Comparison of ENCODE assay signal across 13 cellular contexts in the genomic region with DNA sequence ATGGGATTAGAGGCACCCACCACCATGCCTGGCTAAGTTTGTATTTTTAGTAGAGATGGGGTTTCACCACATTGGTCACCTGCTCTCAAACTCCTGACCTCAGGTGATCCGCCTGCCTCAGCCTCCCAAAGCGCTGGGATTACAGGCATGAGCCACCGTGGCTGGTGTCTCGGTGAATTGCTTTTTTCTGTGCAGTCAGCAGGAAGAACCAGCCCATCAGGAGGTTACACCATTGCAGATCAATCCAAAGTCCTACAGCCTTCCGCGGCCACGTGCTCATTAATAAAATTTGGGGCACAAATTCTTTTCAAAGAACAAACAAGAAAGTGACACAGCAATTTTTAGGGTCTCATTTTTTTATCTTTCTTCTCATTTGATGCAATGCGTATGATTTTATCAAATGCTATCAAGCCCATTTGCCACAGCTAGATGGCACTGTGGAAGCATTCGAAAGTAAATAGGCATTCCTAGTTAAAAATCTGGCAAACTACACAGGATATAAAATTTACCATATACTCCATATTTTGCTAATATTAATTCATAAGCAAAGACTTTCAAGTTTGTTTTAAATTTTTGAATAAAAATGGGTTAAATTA. TPM values are rescaled to one million over a fixed set of nuclear protein-coding genes. Genes with fewer than 3 reads are reported as not detected.
A peak's percentile ranks its signal among the peaks of the same experiment; 100 is the strongest.
DNase-seq lines count a peak whose midpoint lies in the region; ATAC-seq, FAIRE-seq and TF ChIP-seq lines count a peak whose summit lies in the region.
"Had no signal": no experiment of that assay in that cellular context is flagged by ENCODE, and none has a peak within 500 bp of the region (broad histone marks: within the 10 kb centered on the region; RNA-seq: fewer than 3 reads in every experiment).

No MANE protein-coding gene starts in this region.

- CTCF ChIA-PET in CD4-positive, alpha-beta T cell (lab: Charles Lee): no interaction called here

- no peak overlapping the region for H3K4me3 Mint-ChIP-seq in astrocyte (ENCODE audit: unreplicated experiment)
- H3K4me3 Mint-ChIP-seq in CD4-positive, alpha-beta T cell: no peak overlapping the region
- H3K4me3 Mint-ChIP-seq: stimulated activated memory B cell treated with anti-CD40 and anti-IgM and Interleukin-4, amounts not matched to agents 10 μg/mL and 1 μg/mL and 100 μg/mL, for 72 hours had no signal

- H3K4me2 ChIP-seq in astrocyte (ENCODE audit: low read length) (no peak overlapping the region), osteoblast (ENCODE audit: insufficient read depth, low read length) (no peak overlapping the region)
- H3K4me2 ChIP-seq: BLaER1 treated with 17β-estradiol and CSF1 and Interleukin-3, amounts not matched to agents 10 nM and 100 nM had no signal

- H3K4me1 Mint-ChIP-seq in astrocyte (ENCODE audit: low read depth, unreplicated experiment): no peaks in the 10 kb centered on the region
- no peaks in the 10 kb centered on the region for H3K4me1 Mint-ChIP-seq in CD4-positive, alpha-beta T cell (ENCODE audit: low read depth)
- H3K4me1 Mint-ChIP-seq: stimulated activated memory B cell treated with anti-CD40 and anti-IgM and Interleukin-4, amounts not matched to agents 10 μg/mL and 1 μg/mL and 100 μg/mL, for 72 hours had no signal

- no peak overlapping the region for H3K9ac ChIP-seq in astrocyte (ENCODE audit: low read length)
- H3K9ac ChIP-seq in kidney (ENCODE audit: low read length in 2 of 2): no peak overlapping the region
- H3K9ac ChIP-seq: BLaER1 treated with 17β-estradiol and CSF1 and Interleukin-3, amounts not matched to agents 10 nM and 100 nM had no signal

- H3K36me3 ChIP-seq in left ventricle myocardium inferior (no peaks in the 10 kb centered on the region), astrocyte (ENCODE audit: insufficient read depth, low read length) (no peaks in the 10 kb centered on the region), kidney (ENCODE audit: control insufficient read depth in 1 of 2, insufficient read depth in 2 of 2, low read length in 2 of 2) (no peaks in the 10 kb centered on the region), osteoblast (ENCODE audit: insufficient read depth, low read length) (no peaks in the 10 kb centered on the region)
- H3K36me3 ChIP-seq: BLaER1 treated with 17β-estradiol and CSF1 and Interleukin-3, amounts not matched to agents 10 nM and 100 nM; cardiac muscle cell had no signal

- POLR2A ChIA-PET in CD4-positive, alpha-beta T cell (lab: Charles Lee): no interaction called here

- H3K4me1 ChIP-seq in left ventricle myocardium inferior: no peaks in the 10 kb centered on the region
- H3K4me1 ChIP-seq in astrocyte (ENCODE audit: insufficient read depth, low read length): no peaks in the 10 kb centered on the region
- no peaks in the 10 kb centered on the region for H3K4me1 ChIP-seq in kidney (ENCODE audit: control insufficient read depth in 1 of 2, insufficient read depth in 1 of 2, low read depth in 1 of 2, low read length in 2 of 2)
- H3K4me1 ChIP-seq in osteoblast (ENCODE audit: insufficient read depth, low read length): no peaks in the 10 kb centered on the region
- H3K4me1 ChIP-seq: BLaER1 treated with 17β-estradiol and CSF1 and Interleukin-3, amounts not matched to agents 10 nM and 100 nM had no signal

- H2AFZ ChIP-seq in astrocyte (ENCODE audit: low read depth, low read length) (no peak overlapping the region), osteoblast (ENCODE audit: low read length) (no peak overlapping the region)

- H3K27me3 Mint-ChIP-seq in astrocyte (ENCODE audit: low read depth, unreplicated experiment): no peaks in the 10 kb centered on the region
- H3K27me3 Mint-ChIP-seq in CD4-positive, alpha-beta T cell: no peaks in the 10 kb centered on the region
- H3K27me3 Mint-ChIP-seq: stimulated activated memory B cell treated with anti-CD40 and anti-IgM and Interleukin-4, amounts not matched to agents 10 μg/mL and 1 μg/mL and 100 μg/mL, for 72 hours had no signal

- FAIRE-seq in astrocyte (lab: Jason Lieb, UNC) (no peak), kidney (lab: Jason Lieb, UNC) (peak; percentile 55)

- peaks cover 9% of the 10 kb centered on the region for H3K9me3 ChIP-seq in left ventricle myocardium inferior (replicated peaks)
- peaks cover 6% of the 10 kb centered on the region for H3K9me3 ChIP-seq in astrocyte (ENCODE audit: insufficient read depth, low read depth, low read length)
- H3K9me3 ChIP-seq in kidney (ENCODE audit: control insufficient read depth in 1 of 2, low read length in 2 of 2): no peaks in the 10 kb centered on the region
- H3K9me3 ChIP-seq in osteoblast (ENCODE audit: low read depth, low read length): no peaks in the 10 kb centered on the region
- peaks cover 51% of the 10 kb centered on the region for H3K9me3 ChIP-seq in CD4-positive, alpha-beta T cell (ENCODE audit: control insufficient read depth, low read length)
- H3K9me3 ChIP-seq: BLaER1 treated with 17β-estradiol and CSF1 and Interleukin-3, amounts not matched to agents 10 nM and 100 nM had no signal

- H3K27me3 ChIP-seq in left ventricle myocardium inferior (ENCODE audit: low read depth) (peaks cover 5% of the 10 kb centered on the region), astrocyte (ENCODE audit: insufficient read depth, low read length) (no peaks in the 10 kb centered on the region), osteoblast (ENCODE audit: insufficient read depth, low read length) (no peaks in the 10 kb centered on the region)
- H3K27me3 ChIP-seq in CD4-positive, alpha-beta T cell (ENCODE audit: control insufficient read depth, insufficient read depth, low read length): no peaks in the 10 kb centered on the region
- H3K27me3 ChIP-seq: BLaER1 treated with 17β-estradiol and CSF1 and Interleukin-3, amounts not matched to agents 10 nM and 100 nM; cardiac muscle cell had no signal

- intact Hi-C loops in left ventricle myocardium inferior (cut with micrococcal nuclease): no loop called here
- intact Hi-C loops in left ventricle myocardium superior (cut with micrococcal nuclease): no loop called here
- intact Hi-C loops in kidney (cut with DNase I): no loop called here
- intact Hi-C loops in CD4-positive, alpha-beta T cell (cut with DNase I, micrococcal nuclease): no loop called here

- H3K27ac ChIP-seq in left ventricle myocardium inferior (replicated peaks): no peak overlapping the region
- no peak overlapping the region for H3K27ac ChIP-seq in astrocyte (ENCODE audit: low read depth, low read length)
- no peak overlapping the region for H3K27ac ChIP-seq in kidney (ENCODE audit: low read depth in 2 of 2, low read length in 2 of 2)
- no peak overlapping the region for H3K27ac ChIP-seq in osteoblast (ENCODE audit: low read depth, low read length)
- H3K27ac ChIP-seq in CD4-positive, alpha-beta T cell (ENCODE audit: low read depth, low read length): no peak overlapping the region
- H3K27ac ChIP-seq: BLaER1 treated with 17β-estradiol and CSF1 and Interleukin-3, amounts not matched to agents 10 nM and 100 nM; cardiac muscle cell had no signal

- TF ChIP-seq CTCF in left ventricle myocardium inferior (IDR thresholded peaks at IDR 0.05; ENCODE audit: borderline replicate concordance) (peak; percentile 50), astrocyte (IDR thresholded peaks at IDR 0.05; ENCODE audit: insufficient read depth, low read depth, low read length) (peak; percentile 10), kidney (IDR thresholded peaks at IDR 0.05; ENCODE audit: borderline replicate concordance, extremely low read depth, insufficient read depth) (peak; percentile 37), osteoblast (IDR thresholded peaks at IDR 0.05; ENCODE audit: extremely low read depth, low read depth, low read length) (no peak)
- TF ChIP-seq CTCF in CD4-positive, alpha-beta T cell (IDR thresholded peaks at IDR 0.05): no peak

- H4K20me1 ChIP-seq in astrocyte (ENCODE audit: insufficient read depth, low read length) (no peaks in the 10 kb centered on the region), osteoblast (ENCODE audit: insufficient read depth, low read length) (no peaks in the 10 kb centered on the region)
- H4K20me1 ChIP-seq: BLaER1 treated with 17β-estradiol and CSF1 and Interleukin-3, amounts not matched to agents 10 nM and 100 nM had no signal

- H3K4me3 ChIP-seq in left ventricle myocardium inferior (no peak overlapping the region), astrocyte (ENCODE audit: insufficient read depth, low read depth, low read length) (no peak overlapping the region), kidney (ENCODE audit: low read length in 2 of 2) (no peak overlapping the region), osteoblast (ENCODE audit: insufficient read depth, low read length) (no peak overlapping the region)
- H3K4me3 ChIP-seq: BLaER1 treated with 17β-estradiol and CSF1 and Interleukin-3, amounts not matched to agents 10 nM and 100 nM; cardiac muscle cell had no signal

- H3K27ac Mint-ChIP-seq in astrocyte (ENCODE audit: unreplicated experiment): no peak overlapping the region
- no peak overlapping the region for H3K27ac Mint-ChIP-seq in CD4-positive, alpha-beta T cell
- H3K27ac Mint-ChIP-seq: stimulated activated memory B cell treated with anti-CD40 and anti-IgM and Interleukin-4, amounts not matched to agents 10 μg/mL and 1 μg/mL and 100 μg/mL, for 72 hours had no signal

- no peaks in the 10 kb centered on the region for H3K36me3 Mint-ChIP-seq in astrocyte (ENCODE audit: low read depth, unreplicated experiment)
- H3K36me3 Mint-ChIP-seq in CD4-positive, alpha-beta T cell (ENCODE audit: low read depth): peaks cover 54% of the 10 kb centered on the region

- DNase-seq in left ventricle myocardium inferior (no peak), left ventricle myocardium superior (no peak), astrocyte (ENCODE audit: low read depth) (no peak), kidney (no peak), osteoblast (ENCODE audit: insufficient read length, low spot score, missing footprints) (no peak), SIG-M5 (lab: John Stamatoyannopoulos, UW) (no peak)
- DNase-seq in CD4-positive, alpha-beta T cell: no peak
- DNase-seq in stimulated activated CD4-positive, alpha-beta T cell treated with anti-CD3 and anti-CD28 coated beads, Interleukin-1b, Interleukin-23, amount 100 ng/mL, for 48 hours: no peak
- DNase-seq: NCI-H510A treated with DMSO at 0.1 percent for 48 hours, T-helper 9 cell had no signal

- peaks cover 27% of the 10 kb centered on the region for H3K9me3 Mint-ChIP-seq in astrocyte (ENCODE audit: unreplicated experiment)
- H3K9me3 Mint-ChIP-seq in CD4-positive, alpha-beta T cell: peaks cover 22% of the 10 kb centered on the region

- H3K79me2 ChIP-seq in astrocyte (ENCODE audit: insufficient read depth, low read length) (no peaks in the 10 kb centered on the region), osteoblast (ENCODE audit: insufficient read depth, low read length) (no peaks in the 10 kb centered on the region)

- ATAC-seq in left ventricle myocardium superior: no peak
- ATAC-seq in CD4-positive, alpha-beta T cell (ENCODE audit: poor library complexity): no peak
- ATAC-seq: stimulated activated memory B cell treated with anti-CD40 and anti-IgM and Interleukin-4, amounts not matched to agents 10 μg/mL and 1 μg/mL and 100 μg/mL, for 72 hours had no signal

RNA-seq across cellular contexts. Expression of a gene that starts 54.4 kb away (rescaled TPM):
- total RNA-seq in left ventricle myocardium inferior (4.9 TPM), left ventricle myocardium superior (6.3 TPM), astrocyte (not detected in 2 replicates), kidney (5.3 TPM), osteoblast (0.29 and 0.72 TPM in 2 replicates)
- polyA plus RNA-seq in kidney (ENCODE audit: insufficient read depth, low read depth, low replicate concordance): 1.7 TPM
- 1 to 10 TPM in 1 of 2 experiments, under 1 TPM in 1; 0.82 to 1.1 TPM for total RNA-seq in CD4-positive, alpha-beta T cell
- polyA plus RNA-seq: cardiac muscle cell had no signal

Comparison
In these comparisons a context has a peak if more than half of its experiments do, and no peak if none do; other contexts are left out.
1. CTCF ChIP-seq: peak in left ventricle myocardium inferior (single experiment), astrocyte (single experiment) and kidney (single experiment); none in osteoblast (single experiment) and CD4-positive, alpha-beta T cell (single experiment).